ENCODE assay signal across 8 cellular contexts in the genomic region with DNA sequence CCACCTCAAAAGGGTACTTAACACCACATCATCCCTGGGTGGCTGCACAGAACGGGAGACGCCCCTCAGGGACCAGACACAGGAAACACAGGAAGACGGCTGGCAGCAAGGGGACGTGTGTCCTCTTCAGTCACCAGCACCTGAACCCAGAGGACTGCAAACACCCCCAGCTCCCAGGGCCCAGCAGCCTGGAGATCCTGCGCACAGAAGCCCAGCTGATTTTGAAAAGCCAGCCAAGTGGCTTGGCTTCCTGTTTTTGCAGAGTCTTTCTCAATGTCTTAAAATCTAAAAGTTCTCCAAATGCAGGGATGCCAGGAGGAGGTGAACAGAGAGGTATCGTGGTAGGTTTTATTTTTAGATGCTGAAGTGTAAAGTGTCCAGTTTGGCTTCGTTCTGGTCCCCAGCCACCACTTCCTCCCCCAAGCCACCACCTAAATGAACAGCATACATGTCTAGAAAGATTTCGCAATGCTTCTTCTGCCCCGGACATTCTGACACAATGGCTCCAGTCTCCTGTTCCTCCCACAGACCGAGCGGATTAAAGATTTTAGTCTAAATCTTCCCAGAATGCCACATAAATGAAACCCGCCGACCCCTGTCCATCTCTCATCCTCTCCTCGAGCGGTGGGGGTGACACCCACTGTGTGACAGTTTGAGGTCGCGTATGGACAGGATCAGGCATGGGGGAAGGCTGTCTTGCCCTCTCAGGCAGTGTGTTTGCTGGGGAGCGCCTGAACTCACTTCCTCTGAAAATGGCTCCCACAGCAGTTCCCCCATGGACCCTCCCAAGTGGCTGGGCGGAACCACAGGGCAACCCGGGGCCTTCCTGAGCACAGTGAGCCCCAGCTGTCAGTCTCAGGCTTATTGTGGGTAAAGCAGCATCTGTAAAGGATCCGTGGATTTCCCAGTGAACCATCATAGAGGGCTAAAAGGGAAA. TPM values are rescaled to one million over a fixed set of nuclear protein-coding genes. Genes with fewer than 3 reads are reported as not detected.
DNase-seq lines count a peak whose midpoint lies in the region; ATAC-seq and TF ChIP-seq lines count a peak whose summit lies in the region.

No MANE protein-coding gene starts in this region.

- H3K4me1 Mint-ChIP-seq in T-cell: peaks cover 49 to 63% (median 61%) of the 10 kb centered on the region in 3 donors
- H3K4me1 Mint-ChIP-seq in stimulated activated naive CD8-positive, alpha-beta T cell treated with anti-CD3 and anti-CD28 coated beads, Interleukin-15, Interleukin-2, amounts not matched to agents 100 ng/mL and 50 ng/mL, for 24 hours (ENCODE audit: low read depth): peaks cover 80% of the 10 kb centered on the region

- TF ChIP-seq POLR2A in gastroesophageal sphincter (IDR thresholded peaks at IDR 0.05): no peak

- no peaks in the 10 kb centered on the region for H3K27me3 ChIP-seq in gastroesophageal sphincter

- no peaks in the 10 kb centered on the region for H3K9me3 ChIP-seq in gastroesophageal sphincter

- H3K4me1 ChIP-seq in gastroesophageal sphincter: peaks cover 3 to 99% (median 30%) of the 10 kb centered on the region in 3 donors

- peak overlapping the region in 3 of 4 donors; percentile 73 to 87 (median 73) for H3K27ac ChIP-seq in gastroesophageal sphincter

- H3K36me3 Mint-ChIP-seq in T-cell: peaks cover 4% of the 10 kb centered on the region
- H3K36me3 Mint-ChIP-seq in stimulated activated naive CD8-positive, alpha-beta T cell treated with anti-CD3 and anti-CD28 coated beads, Interleukin-15, Interleukin-2, amounts not matched to agents 100 ng/mL and 50 ng/mL, for 24 hours (ENCODE audit: low read depth): peaks cover 10% of the 10 kb centered on the region

- H3K27ac Mint-ChIP-seq in T-cell: peak overlapping the region; percentile 61 to 76
- H3K27ac Mint-ChIP-seq in stimulated activated naive CD8-positive, alpha-beta T cell treated with anti-CD3 and anti-CD28 coated beads, Interleukin-15, Interleukin-2, amounts not matched to agents 100 ng/mL and 50 ng/mL, for 24 hours: peak overlapping the region; percentile 77

- TF ChIP-seq CTCF in gastroesophageal sphincter (IDR thresholded peaks at IDR 0.05): no peak

- H3K9me3 Mint-ChIP-seq in T-cell: no peaks in the 10 kb centered on the region
- H3K9me3 Mint-ChIP-seq in stimulated activated naive CD8-positive, alpha-beta T cell treated with anti-CD3 and anti-CD28 coated beads, Interleukin-15, Interleukin-2, amounts not matched to agents 100 ng/mL and 50 ng/mL, for 24 hours: no peaks in the 10 kb centered on the region

- ATAC-seq in GM19463 (IDR thresholded peaks at IDR 0.05; ENCODE audit: unreplicated experiment): peak; percentile 48
- peak in 3 of 4 experiments; percentile 40 to 43 (median 43) for ATAC-seq in T-cell (replicated peaks in 1 of 4)
- peak; percentile 69 for ATAC-seq in gastroesophageal sphincter
- no peak for ATAC-seq in GM21526 (IDR thresholded peaks at IDR 0.05; ENCODE audit: low FRiP score, unreplicated experiment)
- ATAC-seq in HG02885 (IDR thresholded peaks at IDR 0.05; ENCODE audit: poor library complexity, unreplicated experiment): no peak

- H3K27me3 Mint-ChIP-seq in T-cell: no peaks in the 10 kb centered on the region
- H3K27me3 Mint-ChIP-seq in stimulated activated naive CD8-positive, alpha-beta T cell treated with anti-CD3 and anti-CD28 coated beads, Interleukin-15, Interleukin-2, amounts not matched to agents 100 ng/mL and 50 ng/mL, for 24 hours: no peaks in the 10 kb centered on the region

- WGBS in gastroesophageal sphincter (ENCODE audit: low coverage in 1 of 2), 2 donors: 37 to 75% methylated on average over 9 to 12 of the region's 21 CpGs

- H3K4me3 ChIP-seq in gastroesophageal sphincter: no peak overlapping the region

- peak overlapping the region; percentile 36 to 66 (median 41) for H3K4me3 Mint-ChIP-seq in T-cell
- peak overlapping the region; percentile 59 for H3K4me3 Mint-ChIP-seq in stimulated activated naive CD8-positive, alpha-beta T cell treated with anti-CD3 and anti-CD28 coated beads, Interleukin-15, Interleukin-2, amounts not matched to agents 100 ng/mL and 50 ng/mL, for 24 hours

- DNase-seq in T-cell (peak in 6 of 34 experiments; percentile 3 to 42 (median 10)), glomerular visceral epithelial cell (ENCODE audit: extremely low spot score) (no peak), inferior parietal cortex (ENCODE audit: extremely low spot score) (no peak)

- CTCF ChIA-PET in T-cell (lab: Charles Lee): no interaction called here

- H3K36me3 ChIP-seq in gastroesophageal sphincter: no peaks in the 10 kb centered on the region

- no peak for TF ChIP-seq EP300 in gastroesophageal sphincter (IDR thresholded peaks at IDR 0.05)

- POLR2A ChIA-PET in T-cell (lab: Charles Lee): no interaction called here

RNA-seq across cellular contexts. Expression of gene ITPK1, which starts 41.6 kb away (rescaled TPM):
- total RNA-seq in T-cell (10 to 100 TPM; 28.0 to 43.0 (median 39.5) TPM), gastroesophageal sphincter (100 to 1,000 TPM in 3 of 4 donors, 10 to 100 TPM in 1; 68.8 to 201 (median 134) TPM)

Comparison
In these comparisons a context has a peak if more than half of its experiments do, and no peak if none do; other contexts are left out.
1. ATAC-seq: peak in GM19463 (single experiment), T-cell (3 of 4) and gastroesophageal sphincter (single experiment); none in GM21526 (single experiment) and HG02885 (single experiment).